ENCODE assay signal across 14 cellular contexts in the genomic region with DNA sequence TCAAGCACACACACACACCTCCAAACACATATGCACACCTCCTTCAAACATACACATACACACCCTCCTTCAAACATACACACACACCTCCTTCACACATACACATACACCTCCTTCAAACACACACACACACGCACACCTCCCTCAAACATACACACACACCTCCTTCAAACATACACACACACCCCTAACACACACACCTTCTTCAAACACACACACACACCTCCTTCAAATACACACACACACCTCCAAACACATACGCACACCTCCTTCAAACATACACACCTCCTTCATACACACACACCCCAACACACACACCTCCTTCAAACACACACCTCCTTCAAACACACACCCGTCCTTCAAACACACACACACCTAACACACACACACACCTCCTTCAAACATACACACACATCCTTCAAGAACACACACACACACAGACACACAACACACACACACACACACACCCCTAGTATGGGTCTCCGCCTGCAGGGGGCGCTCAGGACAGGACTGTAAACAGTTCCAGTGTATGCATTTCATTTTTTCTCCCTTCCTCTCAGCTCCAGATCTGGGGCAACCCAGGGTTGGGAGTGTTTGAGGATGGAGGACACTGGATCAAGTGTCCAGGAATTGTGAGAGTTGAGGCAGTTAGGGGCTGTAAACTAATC. TPM values are rescaled to one million over a fixed set of nuclear protein-coding genes. Genes with fewer than 3 reads are reported as not detected.
DNase-seq lines count a peak whose midpoint lies in the region; FAIRE-seq and TF ChIP-seq lines count a peak whose summit lies in the region.
"Had no signal": no experiment of that assay in that cellular context is flagged by ENCODE, and none has a peak within 500 bp of the region (broad histone marks: within the 10 kb centered on the region; RNA-seq: fewer than 3 reads in every experiment).

No MANE protein-coding gene starts in this region.

- POLR2A ChIA-PET in AG04450 (lab: Yijun Ruan, JAX), result no interaction called here
- POLR2A ChIA-PET in HEK293 (lab: Yijun Ruan, JAX), result no interaction called here

- H3K4me3 ChIP-seq in AG04450 (ENCODE audit: low read depth, low read length) (no peak overlapping the region), HEK293 (ENCODE audit: low read depth, low read length) (no peak overlapping the region), kidney epithelial cell (ENCODE audit: low read depth, low read length) (no peak overlapping the region), ovary (no peak overlapping the region), tibial nerve (no peak overlapping the region)
- H3K4me3 ChIP-seq: BLaER1 had no signal

- peaks cover 4% of the 10 kb centered on the region; the same call in 1 of the 2 replicates for H3K9me3 ChIP-seq in AG04450 (ENCODE audit: control insufficient read depth, insufficient read depth, low read length)
- no peaks in the 10 kb centered on the region for H3K9me3 ChIP-seq in HEK293 (ENCODE audit: control insufficient read depth, insufficient read depth, low read depth, low read length)
- no peaks in the 10 kb centered on the region for H3K9me3 ChIP-seq in ovary
- H3K9me3 ChIP-seq in tibial nerve, result no peaks in the 10 kb centered on the region
- H3K9me3 ChIP-seq: BLaER1 had no signal

- H3K4me1 ChIP-seq in HEK293 (ENCODE audit: control insufficient read depth, insufficient read depth, low read length), result no peaks in the 10 kb centered on the region
- H3K4me1 ChIP-seq in ovary (ENCODE audit: insufficient read depth), result no peaks in the 10 kb centered on the region
- H3K4me1 ChIP-seq in tibial nerve, result peaks cover 0 to under 1% (median 0%) of the 10 kb centered on the region in 4 donors

- intact Hi-C loops in ovary (cut with DNase I), result loop anchor here in 1 of 4 donors (10.0 kb wide), 1 partner anchor 499 kb away; no protein-coding TSS in a partner anchor

- 55 to 68% (median 61%) methylated on average over 5 of the region's 5 CpGs for WGBS in ovary, 3 donors
- 58 to 62% methylated on average over 5 of the region's 5 CpGs for WGBS in tibial nerve, 2 donors

- FAIRE-seq in GM19239 (lab: Jason Lieb, UNC), result no peak
- FAIRE-seq: G401.6 had no signal

- TF ChIP-seq EP300 in ovary (IDR thresholded peaks at IDR 0.05) (no peak), tibial nerve (IDR thresholded peaks at IDR 0.05) (no peak)

- H3K27me3 ChIP-seq in AG04450 (ENCODE audit: control insufficient read depth, insufficient read depth, low read length) (peaks cover 51% of the 10 kb centered on the region), kidney epithelial cell (ENCODE audit: control insufficient read depth, insufficient read depth, low read length) (peaks cover 16% of the 10 kb centered on the region), ovary (no peaks in the 10 kb centered on the region), tibial nerve (peaks cover 0 to 18% of the 10 kb centered on the region in 2 donors)
- H3K27me3 ChIP-seq: BLaER1 had no signal

- H3K27ac ChIP-seq in AG04450 (ENCODE audit: low read depth, low read length) (no peak overlapping the region), HEK293 (ENCODE audit: extremely low read depth, low read depth, low read length) (no peak overlapping the region), ovary (no peak overlapping the region), tibial nerve (no peak overlapping the region)
- H3K27ac ChIP-seq: BLaER1 had no signal

- TF ChIP-seq CTCF in AG04450 (IDR thresholded peaks at IDR 0.05; ENCODE audit: low read depth, low read length) (peak; percentile 28; the same call in 1 of the 2 replicates), HEK293 (tag by site-specific recombination; IDR thresholded peaks at IDR 0.05) (no peak), kidney epithelial cell (IDR thresholded peaks at IDR 0.05; ENCODE audit: insufficient read depth, low read length, poor library complexity, severe bottlenecking) (peak; percentile 24), ovary (IDR thresholded peaks at IDR 0.05) (no peak), tibial nerve (IDR thresholded peaks at IDR 0.05) (no peak)

- DNase-seq in AG04450 (ENCODE audit: low read depth, low spot score) (no peak), astrocyte of the hippocampus (ENCODE audit: low read depth, low spot score) (peak; percentile 36), kidney epithelial cell (ENCODE audit: low read depth) (no peak), NCI-H2107 treated with DMSO at 0.1 percent for 48 hours (lab: John Stamatoyannopoulos, UW; ENCODE audit: unreplicated experiment) (no peak), ovary (no peak), tibial nerve (ENCODE audit: low spot score in 2 of 2) (no peak), GM19239 (ENCODE audit: insufficient read length, low spot score) (no peak)
- DNase-seq: activated CD4-positive, alpha-beta T cell treated with anti-CD3 and anti-CD28 coated beads, Interleukin-2, amount 50 U/mL, for 4 hours; activated gamma-delta T cell treated with Interleukin-2 at 50 U/mL for 16 hours; stimulated activated naive CD4-positive, alpha-beta T cell treated with Interleukin-2 at 50 U/mL for 16 hours had no signal

- no peaks in the 10 kb centered on the region for H3K36me3 ChIP-seq in HEK293 (ENCODE audit: control insufficient read depth in 2 of 2, insufficient read depth in 1 of 2, low read length in 2 of 2)
- H3K36me3 ChIP-seq in kidney epithelial cell (ENCODE audit: control insufficient read depth, insufficient read depth, low read length), result no peaks in the 10 kb centered on the region
- no peaks in the 10 kb centered on the region for H3K36me3 ChIP-seq in ovary
- H3K36me3 ChIP-seq in tibial nerve, result no peaks in the 10 kb centered on the region

- TF ChIP-seq POLR2A in ovary (IDR thresholded peaks at IDR 0.05), result no peak
- TF ChIP-seq POLR2A in tibial nerve (IDR thresholded peaks at IDR 0.05), result no peak

- CTCF ChIA-PET in AG04450 (lab: Charles Lee) (interaction anchor here (1.2 kb wide), 1 partner anchor 111 kb away, joined by 3 read pairs; no protein-coding TSS in a partner anchor), HEK293 (lab: Yijun Ruan, JAX) (interaction anchor here (0.7 to 1.9 kb wide), 8 partner anchors 13 to 185 kb away, joined by 3 to 9 read pairs (median 4); no protein-coding TSS in a partner anchor)

TF ChIP-seq in HEK293, 187 proteins besides CTCF, POLR2A, EP300 and RAD21 (continues in another document):
- TF ChIP-seq, protein P1, sequence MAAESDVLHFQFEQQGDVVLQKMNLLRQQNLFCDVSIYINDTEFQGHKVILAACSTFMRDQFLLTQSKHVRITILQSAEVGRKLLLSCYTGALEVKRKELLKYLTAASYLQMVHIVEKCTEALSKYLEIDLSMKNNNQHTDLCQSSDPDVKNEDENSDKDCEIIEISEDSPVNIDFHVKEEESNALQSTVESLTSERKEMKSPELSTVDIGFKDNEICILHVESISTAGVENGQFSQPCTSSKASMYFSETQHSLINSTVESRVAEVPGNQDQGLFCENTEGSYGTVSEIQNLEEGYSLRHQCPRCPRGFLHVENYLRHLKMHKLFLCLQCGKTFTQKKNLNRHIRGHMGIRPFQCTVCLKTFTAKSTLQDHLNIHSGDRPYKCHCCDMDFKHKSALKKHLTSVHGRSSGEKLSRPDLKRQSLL (tag by site-specific recombination; IDR thresholded peaks at IDR 0.05), result no peak
- TF ChIP-seq, protein P2, sequence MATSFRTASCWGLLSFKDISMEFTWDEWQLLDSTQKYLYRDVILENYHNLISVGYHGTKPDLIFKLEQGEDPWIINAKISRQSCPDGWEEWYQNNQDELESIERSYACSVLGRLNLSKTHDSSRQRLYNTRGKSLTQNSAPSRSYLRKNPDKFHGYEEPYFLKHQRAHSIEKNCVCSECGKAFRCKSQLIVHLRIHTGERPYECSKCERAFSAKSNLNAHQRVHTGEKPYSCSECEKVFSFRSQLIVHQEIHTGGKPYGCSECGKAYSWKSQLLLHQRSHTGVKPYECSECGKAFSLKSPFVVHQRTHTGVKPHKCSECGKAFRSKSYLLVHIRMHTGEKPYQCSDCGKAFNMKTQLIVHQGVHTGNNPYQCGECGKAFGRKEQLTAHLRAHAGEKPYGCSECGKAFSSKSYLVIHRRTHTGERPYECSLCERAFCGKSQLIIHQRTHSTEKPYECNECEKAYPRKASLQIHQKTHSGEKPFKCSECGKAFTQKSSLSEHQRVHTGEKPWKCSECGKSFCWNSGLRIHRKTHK (tag by site-specific recombination; IDR thresholded peaks at IDR 0.05), result no peak
- no peak for TF ChIP-seq ZNF792 (tag by site-specific recombination; IDR thresholded peaks at IDR 0.05)
- 0 out of 2 replicates have a peak, but pooled peaks have one; percentile 33 for TF ChIP-seq ZNF670 (tag by site-specific recombination; IDR thresholded peaks at IDR 0.05; ENCODE audit: low read depth)
- TF ChIP-seq, protein P3, sequence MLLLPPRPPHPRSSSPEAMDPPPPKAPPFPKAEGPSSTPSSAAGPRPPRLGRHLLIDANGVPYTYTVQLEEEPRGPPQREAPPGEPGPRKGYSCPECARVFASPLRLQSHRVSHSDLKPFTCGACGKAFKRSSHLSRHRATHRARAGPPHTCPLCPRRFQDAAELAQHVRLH (tag by site-specific recombination; IDR thresholded peaks at IDR 0.05), result peak; percentile 70; the same call in 1 of the 2 replicates
- no peak for TF ChIP-seq ZNF48 (tag by site-specific recombination; IDR thresholded peaks at IDR 0.05)
- 0 out of 2 replicates have a peak, but pooled peaks have one; percentile 19 for TF ChIP-seq ZNF837 (tag by site-specific recombination; IDR thresholded peaks at IDR 0.05)
- TF ChIP-seq IKZF3 (tag by site-specific recombination; IDR thresholded peaks at IDR 0.05), result no peak

RNA-seq across cellular contexts. Expression of a gene that starts 12.1 kb away (rescaled TPM):
- not detected in 2 replicates for polyA plus RNA-seq in AG04450 (2011; rRNA removed)
- 0.87 TPM in 1 of 2 replicates, not detected in the other for polyA minus RNA-seq in AG04450 (2011; rRNA and poly(A)+ RNA removed)
- total RNA-seq in kidney epithelial cell, result 0.08 and 0.68 TPM in 2 replicates
- 10 to 100 TPM in 1 of 7 donors, 1 to 10 TPM in 3, under 1 TPM in 3; 0.24 to 12.4 (median 1.4) TPM for total RNA-seq in ovary
- polyA plus RNA-seq in ovary, result 1 to 10 TPM; 1.1 to 1.9 TPM
- total RNA-seq in tibial nerve, result under 1 TPM in 1 of 4 donors, not detected in 3; 0.42 TPM
- total RNA-seq: LHCN-M2 had no signal

RNA-seq across cellular contexts. Expression of a gene that starts 45.3 kb away (rescaled TPM):
- not detected in 2 replicates for polyA plus RNA-seq in AG04450 (2011; rRNA removed)
- polyA minus RNA-seq in AG04450 (2011; rRNA and poly(A)+ RNA removed), result not detected in 2 replicates
- total RNA-seq in kidney epithelial cell, result 2.3 and 2.6 TPM in 2 replicates
- total RNA-seq in ovary, result 1 to 10 TPM in 5 of 7 donors, under 1 TPM in 2; 0.58 to 4.8 (median 1.7) TPM
- polyA plus RNA-seq in ovary, result 10 to 100 TPM in 1 of 2 donors, under 1 TPM in 1; 0.98 to 15.4 TPM
- total RNA-seq in tibial nerve, result 10 to 100 TPM in 1 of 4 donors, 1 to 10 TPM in 3; 1.2 to 13.8 (median 6.8) TPM
- total RNA-seq: LHCN-M2 had no signal

Comparison
In these comparisons a context has a peak if more than half of its experiments do, and no peak if none do; other contexts are left out.
1. CTCF ChIP-seq: peak in AG04450 (single experiment) and kidney epithelial cell (single experiment); none in HEK293 (single experiment), ovary (0 of 3) and tibial nerve (0 of 5).